ENCODE assay signal across 1 cellular context in genomic region chr16:88466175-88466862, GRCh38.
TF ChIP-seq lines count a peak whose summit lies in the region.

No MANE protein-coding gene starts in this region.

TF ChIP-seq in GM23338, 12 proteins besides CTCF, POLR2A, EP300 and RAD21 (continued from another document):
- TF ChIP-seq REST (IDR thresholded peaks at IDR 0.05; ENCODE audit: unreplicated experiment) (no peak), NANOG (IDR thresholded peaks at IDR 0.05; ENCODE audit: borderline replicate concordance) (no peak), ZNF331 (CRISPR knock-in tag; IDR thresholded peaks at IDR 0.05; ENCODE audit: low read depth) (no peak), ETS1 (IDR thresholded peaks at IDR 0.05) (no peak), STAT1 (IDR thresholded peaks at IDR 0.05; ENCODE audit: unreplicated experiment) (no peak)
TF ChIP-seq in GM23338: peak in this region for 0.
